Comparison of ENCODE assay signal across 16 cellular contexts in genomic region chr3:60046212-60046611, GRCh38.
DNase-seq lines count a peak whose midpoint lies in the region; ATAC-seq lines count a peak whose summit lies in the region.
"Had no signal": no experiment of that assay in that cellular context is flagged by ENCODE, and none has a peak within 500 bp of the region (broad histone marks: within the 10 kb centered on the region; RNA-seq: fewer than 3 reads in every experiment).

No MANE protein-coding gene starts in this region.

- H4K20me1 ChIP-seq in Karpas-422 (ENCODE audit: insufficient read depth, low read depth, low read length): no peaks in the 10 kb centered on the region

- H3K27ac Mint-ChIP-seq in activated T-cell treated with anti-CD3 and anti-CD28 coated beads, Interleukin-2, amount 50 U/mL, for 72 hours: peak overlapping the region; percentile 22
- H3K27ac Mint-ChIP-seq in activated T-cell treated with anti-CD3 and anti-CD28 coated beads, Interleukin-2, amount 50 U/mL, for 24 hours: no peak overlapping the region
- peak overlapping the region; percentile 17 for H3K27ac Mint-ChIP-seq in activated CD4-positive, alpha-beta memory T cell treated with anti-CD3 and anti-CD28 coated beads, Interleukin-2, amount 10 ng/mL, durations not matched to agents 7 days and 5 days
- H3K27ac Mint-ChIP-seq: activated T-helper 17 cell treated with anti-CD3 and anti-CD28 coated beads, Interleukin-2, amount 50 U/mL, for 72 hours; stimulated activated memory B cell treated with anti-CD40 and anti-IgM and Interleukin-4, amounts not matched to agents 10 μg/mL and 1 μg/mL and 100 μg/mL, for 72 hours had no signal

- no peaks in the 10 kb centered on the region for H3K27me3 Mint-ChIP-seq in activated T-cell treated with anti-CD3 and anti-CD28 coated beads, Interleukin-2, amount 50 U/mL, for 72 hours (ENCODE audit: low read depth)
- no peaks in the 10 kb centered on the region for H3K27me3 Mint-ChIP-seq in activated T-cell treated with anti-CD3 and anti-CD28 coated beads, Interleukin-2, amount 50 U/mL, for 24 hours
- H3K27me3 Mint-ChIP-seq in activated CD4-positive, alpha-beta memory T cell treated with anti-CD3 and anti-CD28 coated beads, Interleukin-2, amount 10 ng/mL, durations not matched to agents 7 days and 5 days: no peaks in the 10 kb centered on the region
- H3K27me3 Mint-ChIP-seq: activated T-helper 17 cell treated with anti-CD3 and anti-CD28 coated beads, Interleukin-2, amount 50 U/mL, for 72 hours; stimulated activated memory B cell treated with anti-CD40 and anti-IgM and Interleukin-4, amounts not matched to agents 10 μg/mL and 1 μg/mL and 100 μg/mL, for 72 hours had no signal

- no peak overlapping the region for H3K27ac ChIP-seq in Karpas-422 (ENCODE audit: low read length)
- H3K27ac ChIP-seq: heart left ventricle, upper lobe of right lung had no signal

- H3K4me1 Mint-ChIP-seq in activated T-cell treated with anti-CD3 and anti-CD28 coated beads, Interleukin-2, amount 50 U/mL, for 72 hours (ENCODE audit: low read depth): peaks cover 70% of the 10 kb centered on the region
- peaks cover 39% of the 10 kb centered on the region for H3K4me1 Mint-ChIP-seq in activated T-cell treated with anti-CD3 and anti-CD28 coated beads, Interleukin-2, amount 50 U/mL, for 24 hours (ENCODE audit: low read depth)
- H3K4me1 Mint-ChIP-seq in activated CD4-positive, alpha-beta memory T cell treated with anti-CD3 and anti-CD28 coated beads, Interleukin-2, amount 10 ng/mL, durations not matched to agents 7 days and 5 days: peaks cover 41% of the 10 kb centered on the region
- H3K4me1 Mint-ChIP-seq: stimulated activated memory B cell treated with anti-CD40 and anti-IgM and Interleukin-4, amounts not matched to agents 10 μg/mL and 1 μg/mL and 100 μg/mL, for 72 hours had no signal

- no peak for DNase-seq in activated T-cell treated with anti-CD3 and anti-CD28 coated beads, Interleukin-2, amount 50 U/mL, for 72 hours
- DNase-seq in activated T-cell treated with anti-CD3 and anti-CD28 coated beads, Interleukin-2, amount 50 U/mL, for 24 hours: no peak
- DNase-seq in NCI-H1930 (lab: John Stamatoyannopoulos, UW) (peak; percentile 15 to 27), superior temporal gyrus (ENCODE audit: extremely low spot score) (peak; percentile 24), Karpas-422 (no peak)
- no peak for DNase-seq in activated CD4-positive, alpha-beta memory T cell treated with anti-CD3 and anti-CD28 coated beads, Interleukin-2, amount 10 ng/mL, durations not matched to agents 7 days and 5 days
- DNase-seq: activated CD4-positive, alpha-beta T cell treated with anti-CD3 and anti-CD28 coated beads for 48 hours; heart left ventricle; T1000; upper lobe of right lung had no signal

- H3K4me3 Mint-ChIP-seq in activated T-cell treated with anti-CD3 and anti-CD28 coated beads, Interleukin-2, amount 50 U/mL, for 72 hours: peak overlapping the region in 1 of 2 donors; percentile 75
- no peak overlapping the region for H3K4me3 Mint-ChIP-seq in activated T-cell treated with anti-CD3 and anti-CD28 coated beads, Interleukin-2, amount 50 U/mL, for 24 hours
- no peak overlapping the region for H3K4me3 Mint-ChIP-seq in activated CD4-positive, alpha-beta memory T cell treated with anti-CD3 and anti-CD28 coated beads, Interleukin-2, amount 10 ng/mL, durations not matched to agents 7 days and 5 days
- H3K4me3 Mint-ChIP-seq: activated T-helper 17 cell treated with anti-CD3 and anti-CD28 coated beads, Interleukin-2, amount 50 U/mL, for 72 hours; stimulated activated memory B cell treated with anti-CD40 and anti-IgM and Interleukin-4, amounts not matched to agents 10 μg/mL and 1 μg/mL and 100 μg/mL, for 72 hours had no signal

- no peak overlapping the region for H3K9ac ChIP-seq in Karpas-422 (ENCODE audit: low read length)

- no peaks in the 10 kb centered on the region for H3K9me2 ChIP-seq in Karpas-422 (replicated peaks; ENCODE audit: insufficient read depth, low read length)

- H3K9me3 ChIP-seq in Karpas-422 (ENCODE audit: low read length): peaks cover 30% of the 10 kb centered on the region
- H3K9me3 ChIP-seq: heart left ventricle, upper lobe of right lung had no signal

- no peak for ATAC-seq in activated T-cell treated with anti-CD3 and anti-CD28 coated beads, Interleukin-2, amount 50 U/mL, for 72 hours (replicated peaks in 1 of 2)
- no peak for ATAC-seq in HG03354 (IDR thresholded peaks at IDR 0.05; ENCODE audit: poor library complexity, severe bottlenecking, unreplicated experiment)
- no peak for ATAC-seq in GM21529 (IDR thresholded peaks at IDR 0.05; ENCODE audit: unreplicated experiment)
- ATAC-seq: activated T-helper 17 cell treated with anti-CD3 and anti-CD28 coated beads, Interleukin-2, amount 50 U/mL, for 72 hours; esophagus mucosa; heart left ventricle; Right ventricle myocardium inferior; stimulated activated memory B cell treated with anti-CD40 and anti-IgM and Interleukin-4, amounts not matched to agents 10 μg/mL and 1 μg/mL and 100 μg/mL, for 72 hours; upper lobe of right lung had no signal

- H3K4me3 ChIP-seq in Karpas-422 (ENCODE audit: low read length): no peak overlapping the region
- H3K4me3 ChIP-seq: heart left ventricle, upper lobe of right lung had no signal

- no peaks in the 10 kb centered on the region for H3K36me3 ChIP-seq in Karpas-422 (ENCODE audit: insufficient read depth, low read length)
- H3K36me3 ChIP-seq: heart left ventricle, upper lobe of right lung had no signal

- peaks cover 18 to 42% of the 10 kb centered on the region in 2 donors for H3K36me3 Mint-ChIP-seq in activated T-cell treated with anti-CD3 and anti-CD28 coated beads, Interleukin-2, amount 50 U/mL, for 72 hours (ENCODE audit: insufficient read depth in 2 of 2)
- H3K36me3 Mint-ChIP-seq in activated T-cell treated with anti-CD3 and anti-CD28 coated beads, Interleukin-2, amount 50 U/mL, for 24 hours (ENCODE audit: low read depth): peaks cover 12% of the 10 kb centered on the region
- peaks cover 37% of the 10 kb centered on the region for H3K36me3 Mint-ChIP-seq in activated CD4-positive, alpha-beta memory T cell treated with anti-CD3 and anti-CD28 coated beads, Interleukin-2, amount 10 ng/mL, durations not matched to agents 7 days and 5 days (ENCODE audit: low read depth)

- CTCF ChIA-PET in activated CD4-positive, alpha-beta memory T cell treated with anti-CD3 and anti-CD28 coated beads, Interleukin-2, amount 10 ng/mL, durations not matched to agents 7 days and 5 days (lab: Charles Lee): no interaction called here

- no peaks in the 10 kb centered on the region for H3K4me1 ChIP-seq in Karpas-422 (ENCODE audit: low read length)
- H3K4me1 ChIP-seq: heart left ventricle, upper lobe of right lung had no signal

- H2AFZ ChIP-seq in Karpas-422 (ENCODE audit: low read length): no peak overlapping the region

- H3K79me2 ChIP-seq in Karpas-422 (ENCODE audit: low read length): no peaks in the 10 kb centered on the region

- peaks cover 3 to 15% of the 10 kb centered on the region in 2 donors for H3K9me3 Mint-ChIP-seq in activated T-cell treated with anti-CD3 and anti-CD28 coated beads, Interleukin-2, amount 50 U/mL, for 72 hours
- H3K9me3 Mint-ChIP-seq in activated T-cell treated with anti-CD3 and anti-CD28 coated beads, Interleukin-2, amount 50 U/mL, for 24 hours: peaks cover 20% of the 10 kb centered on the region
- H3K9me3 Mint-ChIP-seq in activated CD4-positive, alpha-beta memory T cell treated with anti-CD3 and anti-CD28 coated beads, Interleukin-2, amount 10 ng/mL, durations not matched to agents 7 days and 5 days: peaks cover 21% of the 10 kb centered on the region

- no peak overlapping the region for H3K4me2 ChIP-seq in Karpas-422 (ENCODE audit: low read depth, low read length, poor library complexity, severe bottlenecking)

- H3K27me3 ChIP-seq in Karpas-422 (ENCODE audit: low read length): no peaks in the 10 kb centered on the region
- H3K27me3 ChIP-seq: heart left ventricle, upper lobe of right lung had no signal

- POLR2A ChIA-PET in activated CD4-positive, alpha-beta memory T cell treated with anti-CD3 and anti-CD28 coated beads, Interleukin-2, amount 10 ng/mL, durations not matched to agents 7 days and 5 days (lab: Charles Lee): interaction anchor here (0.7 kb wide), 1 partner anchor 29 kb away, joined by 3 read pairs; no protein-coding TSS in a partner anchor

Comparison
In these comparisons a context has a peak if more than half of its experiments do, and no peak if none do; other contexts are left out.
1. DNase-seq: peak in NCI-H1930 (2 of 2) and superior temporal gyrus (single experiment); none in activated T-cell treated with anti-CD3 and anti-CD28 coated beads, Interleukin-2, amount 50 U/mL, for 72 hours (0 of 2), activated T-cell treated with anti-CD3 and anti-CD28 coated beads, Interleukin-2, amount 50 U/mL, for 24 hours (single experiment), activated CD4-positive, alpha-beta memory T cell treated with anti-CD3 and anti-CD28 coated beads, Interleukin-2, amount 10 ng/mL, durations not matched to agents 7 days and 5 days (single experiment) and Karpas-422 (single experiment).